ENCODE assay signal across 1 cellular context in genomic region chr5:95924720-95925119, GRCh38.
TF ChIP-seq lines count a peak whose summit lies in the region.

No MANE protein-coding gene starts in this region.

TF ChIP-seq in HepG2, 621 proteins besides CTCF, POLR2A, EP300 and RAD21 (continued from another document and continues in another):
- TF ChIP-seq ZNF646 (CRISPR knock-in tag; IDR thresholded peaks at IDR 0.05), result no peak
- TF ChIP-seq MZF1 (CRISPR knock-in tag; IDR thresholded peaks at IDR 0.05; ENCODE audit: borderline replicate concordance), result no peak
- no peak for TF ChIP-seq ZNF572 (CRISPR knock-in tag; IDR thresholded peaks at IDR 0.05)
- no peak for TF ChIP-seq ZNF431 (CRISPR knock-in tag; IDR thresholded peaks at IDR 0.05; ENCODE audit: borderline replicate concordance, low read depth)
- TF ChIP-seq JUNB (CRISPR knock-in tag; IDR thresholded peaks at IDR 0.05; ENCODE audit: borderline replicate concordance), result no peak
- TF ChIP-seq ZFP36L2 (CRISPR knock-in tag; IDR thresholded peaks at IDR 0.05), result no peak
- TF ChIP-seq SRSF9 (IDR thresholded peaks at IDR 0.05; ENCODE audit: borderline replicate concordance, insufficient read depth, low read depth, low read length, poor library complexity, severe bottlenecking), result no peak
- TF ChIP-seq AKNA (CRISPR knock-in tag; IDR thresholded peaks at IDR 0.05; ENCODE audit: borderline replicate concordance), result no peak
- TF ChIP-seq ZNF101 (CRISPR knock-in tag; IDR thresholded peaks at IDR 0.05; ENCODE audit: borderline replicate concordance, low read depth), result no peak
- no peak for TF ChIP-seq ATF7 (IDR thresholded peaks at IDR 0.05)
- TF ChIP-seq ATF7 (CRISPR knock-in tag; IDR thresholded peaks at IDR 0.05), result no peak
- peak; percentile 75 for TF ChIP-seq NR2F6 (IDR thresholded peaks at IDR 0.05)
- peak; percentile 84 for TF ChIP-seq NR2F6 (CRISPR knock-in tag; IDR thresholded peaks at IDR 0.05)
- 0 out of 2 replicates have a peak, but pooled peaks have one; percentile 14 for TF ChIP-seq HHEX (CRISPR knock-in tag; IDR thresholded peaks at IDR 0.05)
- no peak for TF ChIP-seq POGK (CRISPR knock-in tag; conservative IDR thresholded peaks at IDR 0.05)
- TF ChIP-seq ZNF33A (CRISPR knock-in tag; IDR thresholded peaks at IDR 0.05; ENCODE audit: borderline replicate concordance), result no peak
- no peak for TF ChIP-seq GTF2F1 (IDR thresholded peaks at IDR 0.05; ENCODE audit: low read length)
- TF ChIP-seq HNRNPH1 (optimal IDR thresholded peaks at IDR 0.05; ENCODE audit: low read depth, low read length), result no peak
- TF ChIP-seq ZNF546 (CRISPR knock-in tag; conservative IDR thresholded peaks at IDR 0.05), result no peak
- TF ChIP-seq CC2D1A (CRISPR knock-in tag; IDR thresholded peaks at IDR 0.05), result no peak
- TF ChIP-seq PPARG (CRISPR knock-in tag; conservative IDR thresholded peaks at IDR 0.05), result peak; percentile 92
- peak; percentile 82 for TF ChIP-seq TGIF2 (CRISPR knock-in tag; IDR thresholded peaks at IDR 0.05)
- TF ChIP-seq CBX5 (CRISPR knock-in tag; IDR thresholded peaks at IDR 0.05; ENCODE audit: borderline replicate concordance), result 0 out of 2 replicates have a peak, but pooled peaks have one; percentile 49
- TF ChIP-seq ZNF232 (CRISPR knock-in tag; IDR thresholded peaks at IDR 0.05; ENCODE audit: borderline replicate concordance), result no peak
- peak; percentile 64 for TF ChIP-seq HNF4A (CRISPR knock-in tag; IDR thresholded peaks at IDR 0.05)
- TF ChIP-seq ZHX1 (CRISPR knock-in tag; IDR thresholded peaks at IDR 0.05; ENCODE audit: low read depth), result no peak
- no peak for TF ChIP-seq IRF1 (CRISPR knock-in tag; IDR thresholded peaks at IDR 0.05; ENCODE audit: low read depth)
- TF ChIP-seq HOMEZ (CRISPR knock-in tag; IDR thresholded peaks at IDR 0.05; ENCODE audit: low read depth), result peak; percentile 65; the same call in 1 of the 2 replicates
- no peak for TF ChIP-seq HIVEP1 (CRISPR knock-in tag; IDR thresholded peaks at IDR 0.05)
- TF ChIP-seq RORA (CRISPR knock-in tag; IDR thresholded peaks at IDR 0.05), result no peak
- TF ChIP-seq MAX (IDR thresholded peaks at IDR 0.05), result peak; percentile 74
- TF ChIP-seq ZNF737 (CRISPR knock-in tag; IDR thresholded peaks at IDR 0.05; ENCODE audit: borderline replicate concordance), result no peak
- TF ChIP-seq SAP130 (CRISPR knock-in tag; IDR thresholded peaks at IDR 0.05; ENCODE audit: low read depth), result peak; percentile 89
- TF ChIP-seq HDAC2 (CRISPR knock-in tag; IDR thresholded peaks at IDR 0.05), result peak; percentile 94
- no peak for TF ChIP-seq ZNF124 (CRISPR knock-in tag; IDR thresholded peaks at IDR 0.05)
- no peak for TF ChIP-seq ZSCAN31 (CRISPR knock-in tag; IDR thresholded peaks at IDR 0.05; ENCODE audit: low read depth)
- no peak for TF ChIP-seq ZNF563 (CRISPR knock-in tag; IDR thresholded peaks at IDR 0.05)
- TF ChIP-seq ZKSCAN8 (CRISPR knock-in tag; IDR thresholded peaks at IDR 0.05; ENCODE audit: borderline replicate concordance), result peak; percentile 79; the same call in 1 of the 2 replicates
- no peak for TF ChIP-seq MXD3 (CRISPR knock-in tag; IDR thresholded peaks at IDR 0.05)
- no peak for TF ChIP-seq ZNF121 (CRISPR knock-in tag; IDR thresholded peaks at IDR 0.05)
- no peak for TF ChIP-seq FOXP1 (IDR thresholded peaks at IDR 0.05)
- TF ChIP-seq FOXP1 (CRISPR knock-in tag; IDR thresholded peaks at IDR 0.05), result peak; percentile 78
- no peak for TF ChIP-seq GATA4 (IDR thresholded peaks at IDR 0.05; ENCODE audit: borderline replicate concordance, low read depth)
- no peak for TF ChIP-seq ZBTB39 (CRISPR knock-in tag; IDR thresholded peaks at IDR 0.05)
